ENCODE assay signal across 1 cellular context in genomic region chr11:125886997-125887372, GRCh38.
TF ChIP-seq lines count a peak whose summit lies in the region.

No MANE protein-coding gene starts in this region.

TF ChIP-seq in neural cell, 6 proteins besides CTCF, POLR2A, EP300 and RAD21 (continued from another document):
- TF ChIP-seq REST (IDR thresholded peaks at IDR 0.05; ENCODE audit: borderline replicate concordance), result no peak
